Comparison of ENCODE assay signal across 14 cellular contexts in genomic region chr10:97063983-97064837, GRCh38.
"Had no signal": no experiment of that assay in that cellular context is flagged by ENCODE, and none has a peak within 500 bp of the region (broad histone marks: within the 10 kb centered on the region; RNA-seq: fewer than 3 reads in every experiment).

No MANE protein-coding gene starts in this region.

- H3K27me3 ChIP-seq: gastrocnemius medialis, neutrophil, right atrium auricular region had no signal

- H3K9me3 ChIP-seq: gastrocnemius medialis, heart right ventricle, neutrophil, right atrium auricular region, sigmoid colon, stomach had no signal

- H3K4me3 ChIP-seq: gastrocnemius medialis, heart right ventricle, right atrium auricular region, sigmoid colon, skin epidermis, stomach had no signal

- DNase-seq: cortex of kidney; effector memory CD4-positive, alpha-beta T cell; gastrocnemius medialis; heart right ventricle; hypothalamus; naive thymus-derived CD4-positive, alpha-beta T cell; nephron progenitor cell; sigmoid colon; stimulated activated CD4-positive, alpha-beta T cell treated with anti-CD3 and anti-CD28 coated beads, Interleukin-12 subunit alpha, Interleukin-12 subunit beta, amount 100 ng/mL, for 4 hours; stimulated activated naive CD4-positive, alpha-beta T cell; stomach had no signal

- H3K36me3 ChIP-seq: gastrocnemius medialis, heart right ventricle, neutrophil, right atrium auricular region, sigmoid colon, stomach had no signal

- H3K4me1 ChIP-seq: heart right ventricle, right atrium auricular region, sigmoid colon, stomach had no signal

- H3K27ac ChIP-seq: gastrocnemius medialis, heart right ventricle, neutrophil, right atrium auricular region, sigmoid colon, skin epidermis, stomach had no signal
